13 cellular contexts compared by ENCODE assay signal in genomic region chr9:136615631-136616306, GRCh38. TPM values are rescaled to one million over a fixed set of nuclear protein-coding genes. Genes with fewer than 3 reads are reported as not detected.
DNase-seq lines count a peak whose midpoint lies in the region; ATAC-seq, FAIRE-seq and TF ChIP-seq lines count a peak whose summit lies in the region.
"Had no signal": no experiment of that assay in that cellular context is flagged by ENCODE, and none has a peak within 500 bp of the region (broad histone marks: within the 10 kb centered on the region; RNA-seq: fewer than 3 reads in every experiment).

No MANE protein-coding gene starts in this region.

- TF ChIP-seq POLR2A in HepG2 (IDR thresholded peaks at IDR 0.05; ENCODE audit: insufficient read depth in 1 of 2, low read depth in 2 of 2, low read length in 2 of 2) (no peak), right lobe of liver (IDR thresholded peaks at IDR 0.05) (no peak)

- H3K4me3 ChIP-seq in HepG2 (replicated peaks in 1 of 3; ENCODE audit: insufficient read depth in 1 of 3, low read depth in 2 of 3, low read length in 3 of 3) (no peak overlapping the region), right lobe of liver (no peak overlapping the region), fibroblast of mammary gland (ENCODE audit: control insufficient read depth, low read depth, low read length) (no peak overlapping the region), upper lobe of right lung (no peak overlapping the region)
- H3K4me3 ChIP-seq: uterus had no signal

- no peak overlapping the region for H3K4me2 ChIP-seq in HepG2 (ENCODE audit: low read depth, low read length)

- no peak overlapping the region for H2AFZ ChIP-seq in HepG2 (ENCODE audit: low read length)

- 51% methylated on average over 11 of the region's 17 CpGs for WGBS in HepG2 (ENCODE audit: low lambda C conversion rate)
- 53% methylated on average over 3 of the region's 17 CpGs for WGBS in right lobe of liver (ENCODE audit: insufficient coverage, low coverage, low lambda C conversion rate, missing lambda C conversion rate)

- H3K27me3 ChIP-seq in HepG2 (ENCODE audit: control insufficient read depth in 1 of 2, insufficient read depth in 2 of 2, low read length in 2 of 2) (peaks cover 24 to 83% of the 10 kb centered on the region in 2 experiments), right lobe of liver (no peaks in the 10 kb centered on the region), upper lobe of right lung (no peaks in the 10 kb centered on the region)
- H3K27me3 ChIP-seq: uterus had no signal

- DNase-seq in HepG2 (ENCODE audit: low spot score) (no peak), right lobe of liver (no peak), RWPE1 (ENCODE audit: low spot score) (no peak), fibroblast of mammary gland (ENCODE audit: low read depth) (peak; percentile 16), upper lobe of right lung (no peak), NCI-H146 (lab: John Stamatoyannopoulos, UW) (no peak)
- DNase-seq: activated CD4-positive, alpha-beta T cell treated with anti-CD3 and anti-CD28 coated beads, Interleukin-2, amount 50 U/mL, for 1 hour; DMS79 treated with DMSO at 0.1 percent for 48 hours; Kasumi-1; stimulated activated CD4-positive, alpha-beta T cell treated with anti-CD3 and anti-CD28 coated beads, Interleukin-2, amount 100 ng/mL, for 24 hours; uterus had no signal

- no TSS peak for BruUV-seq in HepG2 (replicated peaks; lab: Mats Ljungman, UMichigan)

- POLR2A ChIA-PET in HepG2 (lab: Yijun Ruan, JAX) (no interaction called here), RWPE1 (lab: Yijun Ruan, JAX; ENCODE audit: low non-redundant PET) (no interaction called here)

- peaks cover 8% of the 10 kb centered on the region; the same call in 1 of the 2 replicates for H4K20me1 ChIP-seq in HepG2 (ENCODE audit: insufficient read depth, low read length)

- TF ChIP-seq CTCF in HepG2 (CRISPR knock-in tag; IDR thresholded peaks at IDR 0.05) (peak; percentile 12; the same call in 1 of the 2 replicates), right lobe of liver (IDR thresholded peaks at IDR 0.05) (no peak), RWPE1 (conservative IDR thresholded peaks at IDR 0.05; ENCODE audit: low read depth) (no peak; the same call in 1 of the 2 replicates), fibroblast of mammary gland (conservative IDR thresholded peaks at IDR 0.05; ENCODE audit: control insufficient read depth, insufficient read depth, low read depth, low read length) (no peak), upper lobe of right lung (IDR thresholded peaks at IDR 0.05) (no peak)

- H3K36me3 ChIP-seq in HepG2 (replicated peaks in 1 of 2; ENCODE audit: control insufficient read depth in 1 of 2, insufficient read depth in 2 of 2, low read length in 2 of 2) (no peaks in the 10 kb centered on the region), right lobe of liver (no peaks in the 10 kb centered on the region), upper lobe of right lung (no peaks in the 10 kb centered on the region)
- H3K36me3 ChIP-seq: uterus had no signal

- intact Hi-C loops in HepG2 (cut with micrococcal nuclease; ENCODE audit: unreplicated experiment), result no loop called here
- intact Hi-C loops in right lobe of liver (cut with DNase I), result no loop called here
- intact Hi-C loops in upper lobe of right lung (cut with DNase I), result no loop called here

- CTCF ChIA-PET in HepG2 (lab: Yijun Ruan, JAX; ENCODE audit: low intra/inter-chr PET ratio, low total read pairs), result no interaction called here
- CTCF ChIA-PET in RWPE1 (lab: Yijun Ruan, JAX), result interaction anchor here (0.5 to 0.6 kb wide), 2 partner anchors 526 to 1397 kb away, joined by 3 read pairs; no protein-coding TSS in a partner anchor

- ATAC-seq in HepG2 (no peak), right lobe of liver (no peak), upper lobe of right lung (peak; percentile 5), GM21825 (IDR thresholded peaks at IDR 0.05; ENCODE audit: unreplicated experiment) (no peak), HG03045 (IDR thresholded peaks at IDR 0.05; ENCODE audit: unreplicated experiment) (no peak)

- H3K9me3 ChIP-seq in HepG2 (ENCODE audit: low read length), result no peaks in the 10 kb centered on the region
- H3K9me3 ChIP-seq in right lobe of liver, result no peaks in the 10 kb centered on the region
- H3K9me3 ChIP-seq in upper lobe of right lung, result no peaks in the 10 kb centered on the region
- H3K9me3 ChIP-seq: uterus had no signal

- H3K4me1 ChIP-seq in HepG2 (ENCODE audit: insufficient read depth, low read length) (peaks cover 37% of the 10 kb centered on the region), right lobe of liver (peaks cover 5 to 32% (median 17%) of the 10 kb centered on the region in 4 donors), upper lobe of right lung (peaks cover 38% of the 10 kb centered on the region)
- H3K4me1 ChIP-seq: uterus had no signal

- in situ Hi-C loops in HepG2 (cut with HindIII; ENCODE audit: extremely low pct_ligation_motif_present, low pct_unique_long_range_greater_than_20kb), result no loop called here

- TF ChIP-seq EP300 in HepG2 (IDR thresholded peaks at IDR 0.05; ENCODE audit: low read depth in 2 of 2, low read length in 2 of 2) (no peak), HepG2 (CRISPR knock-in tag; IDR thresholded peaks at IDR 0.05; ENCODE audit: borderline replicate concordance) (no peak)

- no peak overlapping the region for H3K9ac ChIP-seq in HepG2 (ENCODE audit: insufficient read depth, low read depth, low read length)

- H3K79me2 ChIP-seq in HepG2 (ENCODE audit: insufficient read depth, low read length), result no peaks in the 10 kb centered on the region

- H3K27ac ChIP-seq in HepG2 (ENCODE audit: extremely low read length, insufficient read depth, low read length), result no peak overlapping the region
- H3K27ac ChIP-seq in right lobe of liver, result no peak overlapping the region
- H3K27ac ChIP-seq in RWPE1, result peak overlapping the region; percentile 100
- H3K27ac ChIP-seq in upper lobe of right lung, result no peak overlapping the region

- TF ChIP-seq RAD21 in HepG2 (CRISPR knock-in tag; IDR thresholded peaks at IDR 0.05), result no peak

- FAIRE-seq in HepG2 (lab: Jason Lieb, UNC), result no peak

TF ChIP-seq in HepG2, 621 proteins besides CTCF, POLR2A, EP300 and RAD21:
- 0 out of 2 replicates have a peak, but pooled peaks have one; percentile 54 for TF ChIP-seq EZH2 (conservative IDR thresholded peaks at IDR 0.05; ENCODE audit: low read depth, low read length)
- no peak for TF ChIP-seq ZNF775 (CRISPR knock-in tag; IDR thresholded peaks at IDR 0.05; ENCODE audit: borderline replicate concordance)
TF ChIP-seq in HepG2: peak in this region for 1.

RNA-seq across cellular contexts. Expression of gene EGFL7, which starts 46.9 kb away (rescaled TPM):
- 0.20 TPM in 1 of 2 replicates, not detected in the other for total RNA-seq in HepG2 (2016; rRNA removed; fragmentation: Illumina TruSeq; extraction: Trizol)
- total RNA-seq in HepG2 (2016; cell fraction: cytosol; rRNA removed; fragmentation: Illumina TruSeq; extraction: Trizol; ENCODE audit: low read depth), result 0.61 and 0.88 TPM in 2 replicates
- total RNA-seq in HepG2 (2016; cell fraction: insoluble cytoplasmic fraction; rRNA removed; fragmentation: Illumina TruSeq; extraction: Trizol), result 0.19 and 0.32 TPM in 2 replicates
- 0.59 and 0.93 TPM in 2 replicates for total RNA-seq in HepG2 (2016; cell fraction: membrane; rRNA removed; fragmentation: Illumina TruSeq; extraction: Trizol)
- 0.40 TPM in 1 of 2 replicates, not detected in the other for total RNA-seq in HepG2 (2016; cell fraction: nucleus; rRNA removed; fragmentation: Illumina TruSeq; extraction: Trizol)
- polyA plus RNA-seq in HepG2 (2011; rRNA removed), result 5.1 and 10.3 TPM in 2 replicates
- 7.6 and 12.5 TPM in 2 replicates for polyA plus RNA-seq in HepG2 (2011; cell fraction: cytosol; rRNA removed)
- 20.6 and 22.6 TPM in 2 replicates for polyA plus RNA-seq in HepG2 (2011; cell fraction: nucleus; rRNA removed)
- polyA plus RNA-seq in HepG2 (2012), result 1.6 and 2.3 TPM in 2 replicates
- 0.54 and 0.89 TPM in 2 replicates for polyA plus RNA-seq in HepG2 (2016; cell fraction: cytosol; fragmentation: Illumina TruSeq; extraction: Trizol; ENCODE audit: low read depth)
- polyA plus RNA-seq in HepG2 (2016; cell fraction: insoluble cytoplasmic fraction; fragmentation: Illumina TruSeq; extraction: Trizol; ENCODE audit: low read depth), result 0.20 and 0.56 TPM in 2 replicates
- 0.68 and 0.72 TPM in 2 replicates for polyA plus RNA-seq in HepG2 (2016; cell fraction: membrane; fragmentation: Illumina TruSeq; extraction: Trizol; ENCODE audit: low read depth)
- polyA plus RNA-seq in HepG2 (2016; cell fraction: nucleus; fragmentation: Illumina TruSeq; extraction: Trizol; ENCODE audit: insufficient read depth, low read depth), result not detected in 2 replicates
- 3.6 and 4.7 TPM in 2 replicates for polyA minus RNA-seq in HepG2 (2011; rRNA and poly(A)+ RNA removed; ENCODE audit: low replicate concordance)
- 3.1 and 3.3 TPM in 2 replicates for polyA minus RNA-seq in HepG2 (2011; cell fraction: cytosol; rRNA and poly(A)+ RNA removed)
- 1.9 and 3.0 TPM in 2 replicates for polyA minus RNA-seq in HepG2 (2011; cell fraction: nucleus; rRNA and poly(A)+ RNA removed)
- 10 to 100 TPM; 26.7 to 54.2 (median 45.8) TPM for total RNA-seq in right lobe of liver
- total RNA-seq in upper lobe of right lung, result 302 TPM

Comparison
In these comparisons a context has a peak if more than half of its experiments do, and no peak if none do; other contexts are left out.
1. RNA of gene EGFL7, which starts 46.9 kb away (total RNA-seq): 302 TPM in upper lobe of right lung (single experiment) and 26.7 to 54.2 TPM in right lobe of liver; 0.19 to 0.93 TPM in HepG2; every median in the first group is over 10 times any median in the second.